Comparison of ENCODE assay signal across 1 cellular context in genomic region chr17:44324571-44325275, GRCh38.
TF ChIP-seq lines count a peak whose summit lies in the region.

TSS of gene SLC25A39 (minus strand) at chr17:44324823. CDS start at chr17:44323562, 1,261 bp downstream.

TF ChIP-seq in K562, 482 proteins besides CTCF, POLR2A, EP300 and RAD21 (continued from another document and continues in another):
- no peak for TF ChIP-seq MBD1 (CRISPR knock-in tag; IDR thresholded peaks at IDR 0.05)
- TF ChIP-seq U2AF2 (optimal IDR thresholded peaks at IDR 0.05; ENCODE audit: low read depth, low read length) = no peak
- no peak for TF ChIP-seq ZNF324 (CRISPR knock-in tag; IDR thresholded peaks at IDR 0.05)
- TF ChIP-seq ZNF121 (CRISPR knock-in tag; conservative IDR thresholded peaks at IDR 0.05) = no peak
- no peak for TF ChIP-seq XRCC5 (IDR thresholded peaks at IDR 0.05; ENCODE audit: low read depth, low read length)
- TF ChIP-seq HINFP (tag; conservative IDR thresholded peaks at IDR 0.05; ENCODE audit: low read depth) = no peak
- TF ChIP-seq RCOR1 (IDR thresholded peaks at IDR 0.05; ENCODE audit: borderline replicate concordance in 1 of 2, low read depth in 2 of 2, low read length in 2 of 2) = no peak; a peak in 3 of 4 replicates
- no peak for TF ChIP-seq XRCC3 (IDR thresholded peaks at IDR 0.05)
- no peak for TF ChIP-seq KHSRP (IDR thresholded peaks at IDR 0.05)
- TF ChIP-seq ILK (tag; IDR thresholded peaks at IDR 0.05; ENCODE audit: borderline replicate concordance, low read depth) = no peak
- TF ChIP-seq NEUROD1 (IDR thresholded peaks at IDR 0.05; ENCODE audit: borderline replicate concordance, low read depth, low read length, partially characterized antibody) = peak; percentile 64
- no peak for TF ChIP-seq YBX1 (IDR thresholded peaks at IDR 0.05)
- no peak for TF ChIP-seq ZNF282 (CRISPR knock-in tag; IDR thresholded peaks at IDR 0.05)
- no peak for TF ChIP-seq PPARD (CRISPR knock-in tag; IDR thresholded peaks at IDR 0.05)
- no peak for TF ChIP-seq HSF4 (CRISPR knock-in tag; IDR thresholded peaks at IDR 0.05; ENCODE audit: borderline replicate concordance)
- TF ChIP-seq HOXB6 (CRISPR knock-in tag; IDR thresholded peaks at IDR 0.05; ENCODE audit: borderline replicate concordance) = no peak
- TF ChIP-seq ESRRB (CRISPR knock-in tag; IDR thresholded peaks at IDR 0.05; ENCODE audit: borderline replicate concordance) = no peak
- no peak for TF ChIP-seq CCAR2 (IDR thresholded peaks at IDR 0.05; ENCODE audit: low read depth, low read length)
- no peak for TF ChIP-seq ZKSCAN8 (CRISPR knock-in tag; IDR thresholded peaks at IDR 0.05)
- no peak for TF ChIP-seq KAT2B (IDR thresholded peaks at IDR 0.05; ENCODE audit: low read depth, low read length)
- TF ChIP-seq RBM39 (optimal IDR thresholded peaks at IDR 0.05; ENCODE audit: low read depth, low read length) = no peak
- TF ChIP-seq SRSF9 (IDR thresholded peaks at IDR 0.05; ENCODE audit: borderline replicate concordance, low read depth, low read length) = no peak
- TF ChIP-seq SRSF7 (optimal IDR thresholded peaks at IDR 0.05; ENCODE audit: low read depth, low read length) = no peak
- TF ChIP-seq ELK3 (CRISPR knock-in tag; IDR thresholded peaks at IDR 0.05) = no peak
- TF ChIP-seq ZNF584 (CRISPR knock-in tag; IDR thresholded peaks at IDR 0.05; ENCODE audit: low read depth) = no peak
- no peak for TF ChIP-seq TSHZ1 (CRISPR knock-in tag; IDR thresholded peaks at IDR 0.05)
- peak; percentile 98 for TF ChIP-seq BCOR (IDR thresholded peaks at IDR 0.05)
- 0 out of 2 replicates have a peak, but pooled peaks have one; percentile 16 for TF ChIP-seq ZNF592 (IDR thresholded peaks at IDR 0.05)
- no peak for TF ChIP-seq POLR3G (IDR thresholded peaks at IDR 0.05; ENCODE audit: extremely low read depth, insufficient read length, insufficient replicate concordance)
- peak; percentile 56; the same call in 1 of the 2 replicates for TF ChIP-seq SIN3B (IDR thresholded peaks at IDR 0.05; ENCODE audit: low read depth)
- TF ChIP-seq ZNF12 (CRISPR knock-in tag; IDR thresholded peaks at IDR 0.05) = no peak
- no peak; the same call in 1 of the 2 replicates for TF ChIP-seq L3MBTL2 (IDR thresholded peaks at IDR 0.05)
- no peak for TF ChIP-seq TFE3 (CRISPR knock-in tag; IDR thresholded peaks at IDR 0.05)
- TF ChIP-seq GMEB1 (CRISPR knock-in tag; IDR thresholded peaks at IDR 0.05) = peak; percentile 41
- TF ChIP-seq HDAC8 (tag; IDR thresholded peaks at IDR 0.05) = 0 out of 2 replicates have a peak, but pooled peaks have one; percentile 22
- no peak for TF ChIP-seq IRF9 (tag; IDR thresholded peaks at IDR 0.05)
- TF ChIP-seq ZSCAN32 (CRISPR knock-in tag; IDR thresholded peaks at IDR 0.05) = no peak
- no peak for TF ChIP-seq ELF4 (CRISPR knock-in tag; IDR thresholded peaks at IDR 0.05)
- TF ChIP-seq SPI1 (IDR thresholded peaks at IDR 0.05; ENCODE audit: borderline replicate concordance, low read depth, low read length) = no peak
- TF ChIP-seq ETS1 (conservative IDR thresholded peaks at IDR 0.05; ENCODE audit: control insufficient read depth, low read depth, low read length) = peak; percentile 80
- no peak for TF ChIP-seq HDAC3 (IDR thresholded peaks at IDR 0.05; ENCODE audit: borderline replicate concordance, partially characterized antibody)
- no peak for TF ChIP-seq JUN (IDR thresholded peaks at IDR 0.05; ENCODE audit: borderline replicate concordance, low read depth, low read length)
- no peak; the same call in 1 of the 2 replicates for TF ChIP-seq JUN (CRISPR knock-in tag; IDR thresholded peaks at IDR 0.05; ENCODE audit: borderline replicate concordance)
- no peak for TF ChIP-seq MEF2D (tag; conservative IDR thresholded peaks at IDR 0.05; ENCODE audit: low read depth)
- no peak for TF ChIP-seq KLF10 (CRISPR knock-in tag; IDR thresholded peaks at IDR 0.05)
- TF ChIP-seq POLR2AphosphoS5 (IDR thresholded peaks at IDR 0.05; ENCODE audit: control insufficient read depth, insufficient read depth, low read depth, low read length) = no peak; the same call in 1 of the 2 replicates
- peak in 2 of 3 experiments; percentile 8 to 12 for TF ChIP-seq YY1 (IDR thresholded peaks at IDR 0.05; ENCODE audit: borderline replicate concordance in 1 of 3, control insufficient read depth in 1 of 3, extremely low read depth in 1 of 3, insufficient read depth in 3 of 3, insufficient read length in 1 of 3, insufficient replicate concordance in 2 of 3, low read depth in 1 of 3, low read length in 2 of 3)
- TF ChIP-seq PHF21A (IDR thresholded peaks at IDR 0.05; ENCODE audit: borderline replicate concordance, low read depth) = 0 out of 2 replicates have a peak, but pooled peaks have one; percentile 10
- no peak; the same call in 1 of the 2 replicates for TF ChIP-seq SMAD4 (CRISPR knock-in tag; conservative IDR thresholded peaks at IDR 0.05)
- TF ChIP-seq KLF13 (tag; IDR thresholded peaks at IDR 0.05; ENCODE audit: borderline replicate concordance, low read depth) = peak; percentile 90
